Comparison of ENCODE assay signal across 10 cellular contexts in the genomic region with DNA sequence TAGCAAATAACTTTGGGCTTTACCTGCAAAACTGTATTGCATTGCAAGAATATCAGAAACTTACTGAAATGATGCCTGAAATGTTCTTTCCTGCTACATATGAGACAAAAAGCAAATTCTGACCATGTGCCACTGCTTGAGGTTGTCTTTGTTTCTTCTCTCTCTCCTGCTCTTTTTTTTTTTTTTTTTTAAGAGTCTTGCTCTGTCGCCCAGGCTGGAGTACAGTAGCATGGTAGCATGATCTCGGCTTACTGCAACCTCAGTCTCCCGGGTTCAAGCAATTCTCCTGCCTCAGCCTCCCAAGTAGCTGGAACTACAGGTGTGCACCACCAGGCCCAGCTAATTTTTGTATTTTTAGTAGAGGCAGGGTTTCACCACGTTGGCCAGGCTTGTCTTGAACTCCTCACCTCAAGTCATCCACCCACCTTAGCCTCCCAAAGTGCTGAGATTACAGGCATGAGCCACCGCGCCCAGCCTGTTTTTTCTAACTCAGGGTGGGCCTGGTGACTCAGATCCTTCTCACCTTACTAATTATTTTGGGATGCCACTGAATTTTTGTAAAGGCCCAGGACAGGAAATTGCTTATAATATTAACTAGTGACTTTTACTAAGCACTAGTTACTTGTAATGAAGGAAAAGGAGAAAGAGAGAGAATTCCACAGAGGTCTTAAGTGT. TPM values are rescaled to one million over a fixed set of nuclear protein-coding genes. Genes with fewer than 3 reads are reported as not detected.
DNase-seq lines count a peak whose midpoint lies in the region; ATAC-seq and TF ChIP-seq lines count a peak whose summit lies in the region.
"Had no signal": no experiment of that assay in that cellular context is flagged by ENCODE, and none has a peak within 500 bp of the region (broad histone marks: within the 10 kb centered on the region; RNA-seq: fewer than 3 reads in every experiment).

No MANE protein-coding gene starts in this region.

- TF ChIP-seq POLR2A in right lobe of liver (IDR thresholded peaks at IDR 0.05) = no peak

- peak overlapping the region in 2 of 11 experiments; percentile 60 to 73; a peak in 2 of 22 replicates for H3K9ac ChIP-seq in BLaER1 treated with 17β-estradiol and CSF1 and Interleukin-3, amounts not matched to agents 10 nM and 100 nM

- ATAC-seq in GM19395 (IDR thresholded peaks at IDR 0.05; ENCODE audit: unreplicated experiment) (peak; percentile 3), T-cell (replicated peaks in 1 of 4) (peak in 3 of 4 experiments; percentile 5 to 25 (median 7)), Right ventricle myocardium inferior (no peak), right lobe of liver (no peak)

- peaks cover 6% of the 10 kb centered on the region in 3 donors for H3K9me3 Mint-ChIP-seq in T-cell

- no peaks in the 10 kb centered on the region for H3K27me3 Mint-ChIP-seq in T-cell

- WGBS in right lobe of liver (ENCODE audit: insufficient coverage, low coverage, low lambda C conversion rate, missing lambda C conversion rate) = 73% methylated on average over 6 of the region's 6 CpGs

- peak overlapping the region in 2 of 3 donors; percentile 62 to 72 for H3K4me3 Mint-ChIP-seq in T-cell

- CTCF ChIA-PET in T-cell (lab: Charles Lee) = interaction anchor here (0.5 to 7.3 kb wide), 39 partner anchors 8 to 906 kb away, joined by 3 to 151 read pairs (median 4); a partner anchor contains a TSS

- POLR2A ChIA-PET in T-cell (lab: Charles Lee) = interaction anchor here (0.5 to 1.3 kb wide), 16 partner anchors 16 to 537 kb away, joined by 3 to 12 read pairs (median 4); a partner anchor contains a TSS

- H4K20me1 ChIP-seq in BLaER1 treated with 17β-estradiol and CSF1 and Interleukin-3, amounts not matched to agents 10 nM and 100 nM = no peaks in the 10 kb centered on the region

- H3K36me3 Mint-ChIP-seq in T-cell = no peaks in the 10 kb centered on the region

- TF ChIP-seq CTCF in right lobe of liver (IDR thresholded peaks at IDR 0.05) = no peak

- no peaks in the 10 kb centered on the region for H3K27me3 ChIP-seq in BLaER1 treated with 17β-estradiol and CSF1 and Interleukin-3, amounts not matched to agents 10 nM and 100 nM
- H3K27me3 ChIP-seq in right lobe of liver = no peaks in the 10 kb centered on the region
- H3K27me3 ChIP-seq: tibial nerve had no signal

- no peak overlapping the region for H3K27ac Mint-ChIP-seq in T-cell

- H3K36me3 ChIP-seq in BLaER1 treated with 17β-estradiol and CSF1 and Interleukin-3, amounts not matched to agents 10 nM and 100 nM = no peaks in the 10 kb centered on the region
- no peaks in the 10 kb centered on the region for H3K36me3 ChIP-seq in right lobe of liver
- H3K36me3 ChIP-seq: tibial nerve had no signal

- peaks cover 5 to 11% (median 11%) of the 10 kb centered on the region in 3 donors for H3K4me1 Mint-ChIP-seq in T-cell

- H3K9me3 ChIP-seq in BLaER1 treated with 17β-estradiol and CSF1 and Interleukin-3, amounts not matched to agents 10 nM and 100 nM (replicated peaks in 1 of 11) = peaks cover 10 to 18% (median 14%) of the 10 kb centered on the region in 11 experiments; a peak in 19 of 22 replicates
- no peaks in the 10 kb centered on the region for H3K9me3 ChIP-seq in right lobe of liver

- H3K27ac ChIP-seq in BLaER1 treated with 17β-estradiol and CSF1 and Interleukin-3, amounts not matched to agents 10 nM and 100 nM = peak overlapping the region in 8 of 11 experiments; percentile 39 to 81 (median 54); a peak in 8 of 22 replicates
- no peak overlapping the region for H3K27ac ChIP-seq in right lobe of liver

- H3K4me3 ChIP-seq in BLaER1 treated with 17β-estradiol and CSF1 and Interleukin-3, amounts not matched to agents 10 nM and 100 nM = no peak overlapping the region
- H3K4me3 ChIP-seq in right lobe of liver = no peak overlapping the region

- H3K4me1 ChIP-seq in BLaER1 treated with 17β-estradiol and CSF1 and Interleukin-3, amounts not matched to agents 10 nM and 100 nM = peaks cover 15 to 81% (median 37%) of the 10 kb centered on the region in 10 experiments; a peak in 19 of 20 replicates
- H3K4me1 ChIP-seq in right lobe of liver = peaks cover 0 to 8% (median 3%) of the 10 kb centered on the region in 4 donors

- DNase-seq in T-cell = no peak
- peak; percentile 71 for DNase-seq in kidney tubule cell (ENCODE audit: low spot score)
- DNase-seq in OCI-M2 (lab: John Stamatoyannopoulos, UW; ENCODE audit: unreplicated experiment) = no peak
- DNase-seq in Right ventricle myocardium inferior (ENCODE audit: missing footprints) = no peak
- DNase-seq in right lobe of liver = no peak
- no peak for DNase-seq in NCI-H526 treated with DMSO at 0.1 percent for 48 hours (lab: John Stamatoyannopoulos, UW)
- DNase-seq: NCI-H1048 had no signal

- intact Hi-C loops in Right ventricle myocardium inferior (cut with DNase I) = loop anchor here (5.0 kb wide), 2 partner anchors 287 to 502 kb away; no protein-coding TSS in a partner anchor
- intact Hi-C loops in right lobe of liver (cut with DNase I) = loop anchor here in 1 of 2 donors (10.0 kb wide), 1 partner anchor 289 kb away; a partner anchor contains a TSS

- H3K4me2 ChIP-seq in BLaER1 treated with 17β-estradiol and CSF1 and Interleukin-3, amounts not matched to agents 10 nM and 100 nM = peak overlapping the region in 9 of 11 experiments; percentile 18 to 86 (median 60); a peak in 11 of 22 replicates

RNA-seq across cellular contexts. Expression of a gene that starts 35.9 kb away (rescaled TPM):
- total RNA-seq in T-cell = not detected
- total RNA-seq in Right ventricle myocardium inferior = not detected
- under 1 TPM in 3 of 6 experiments, not detected in 3; 0.17 to 0.25 (median 0.25) TPM for total RNA-seq in right lobe of liver
- total RNA-seq: tibial nerve had no signal

RNA-seq across cellular contexts. Expression of a gene that starts 44.8 kb away (rescaled TPM):
- total RNA-seq in T-cell (10 to 100 TPM; 40.8 to 52.1 (median 43.6) TPM), Right ventricle myocardium inferior (34.2 TPM), right lobe of liver (10 to 100 TPM in 5 of 6 experiments, 1 to 10 TPM in 1; 8.6 to 29.7 (median 14.0) TPM)

Comparison
In these comparisons a context has a peak if more than half of its experiments do, and no peak if none do; other contexts are left out.
1. H3K27ac ChIP-seq: peak in BLaER1 treated with 17β-estradiol and CSF1 and Interleukin-3, amounts not matched to agents 10 nM and 100 nM (8 of 11); none in right lobe of liver (0 of 3).
2. ATAC-seq: peak in GM19395 (single experiment) and T-cell (3 of 4); none in Right ventricle myocardium inferior (single experiment) and right lobe of liver (0 of 4).